24 cellular contexts compared by ENCODE assay signal in genomic region chr20:49361872-49362663, GRCh38.
DNase-seq lines count a peak whose midpoint lies in the region; ATAC-seq and TF ChIP-seq lines count a peak whose summit lies in the region.
"Had no signal": no experiment of that assay in that cellular context is flagged by ENCODE, and none has a peak within 500 bp of the region (broad histone marks: within the 10 kb centered on the region; RNA-seq: fewer than 3 reads in every experiment).

No MANE protein-coding gene starts in this region.

- H3K36me3 Mint-ChIP-seq in brain = no peaks in the 10 kb centered on the region
- peaks cover 4% of the 10 kb centered on the region for H3K36me3 Mint-ChIP-seq in T-helper 17 cell (ENCODE audit: low read depth)
- H3K36me3 Mint-ChIP-seq in CD4-positive, alpha-beta T cell (ENCODE audit: low read depth) = no peaks in the 10 kb centered on the region
- H3K36me3 Mint-ChIP-seq: CD4-positive, CD25-positive, alpha-beta regulatory T cell; IgD-negative memory B cell had no signal

- no peaks in the 10 kb centered on the region for H3K4me1 ChIP-seq in HEK293 (ENCODE audit: control insufficient read depth, insufficient read depth, low read length)
- H3K4me1 ChIP-seq in sigmoid colon = peaks cover 0 to 33% (median 22%) of the 10 kb centered on the region in 4 donors

- DNase-seq in myocyte (ENCODE audit: low read depth) (peak; percentile 46), sigmoid colon (peak; percentile 83), T-helper 17 cell (no peak), SKM-1 (lab: John Stamatoyannopoulos, UW; ENCODE audit: unreplicated experiment) (no peak)
- DNase-seq in CD4-positive, alpha-beta T cell = no peak
- DNase-seq: BE2C; Caco-2; CD4-positive, CD25-positive, alpha-beta regulatory T cell; HFFc6; Karpas-422; MM.1S; NCI-H1092 treated with DMSO at 0.1 percent for 48 hours; NCI-H2081; NCI-H2171 treated with DMSO at 0.1 percent for 48 hours; NCI-H510A; NCI-H748 treated with DMSO at 0.1 percent for 48 hours; NK-92 treated with Interleukin-12 subunit alpha and Interleukin-12 subunit beta, amount 100 ng/mL, for 24 hours had no signal

- CTCF ChIA-PET in HEK293 (lab: Yijun Ruan, JAX) = interaction anchor here (0.7 kb wide), 1 partner anchor 19 kb away, joined by 8 read pairs; no protein-coding TSS in a partner anchor
- CTCF ChIA-PET in CD4-positive, alpha-beta T cell (lab: Charles Lee) = no interaction called here

- ATAC-seq in T-helper 17 cell = no peak
- no peak for ATAC-seq in HG03432 (IDR thresholded peaks at IDR 0.05; ENCODE audit: unreplicated experiment)
- ATAC-seq in CD4-positive, alpha-beta T cell (ENCODE audit: poor library complexity) = no peak
- ATAC-seq: GM12878, Right ventricle myocardium inferior had no signal

- 76 to 85% methylated on average over 4 of the region's 4 CpGs for whole genome bisulfite sequencing in sigmoid colon, 2 donors

- no peaks in the 10 kb centered on the region for H3K9me3 Mint-ChIP-seq in brain
- H3K9me3 Mint-ChIP-seq in CD4-positive, alpha-beta T cell = no peaks in the 10 kb centered on the region
- H3K9me3 Mint-ChIP-seq: HFFc6, IgD-negative memory B cell had no signal

- no peaks in the 10 kb centered on the region for H3K27me3 ChIP-seq in sigmoid colon
- no peaks in the 10 kb centered on the region for H3K27me3 ChIP-seq in CD4-positive, alpha-beta T cell (ENCODE audit: control insufficient read depth, insufficient read depth, low read length)
- H3K27me3 ChIP-seq: BE2C had no signal

- H3K27me3 Mint-ChIP-seq in brain (peaks cover 4% of the 10 kb centered on the region), T-helper 17 cell (peaks cover 61% of the 10 kb centered on the region)
- H3K27me3 Mint-ChIP-seq in CD4-positive, alpha-beta T cell = peaks cover 26% of the 10 kb centered on the region

- H3K27ac ChIP-seq in HEK293 (ENCODE audit: extremely low read depth, low read depth, low read length) (no peak overlapping the region), sigmoid colon (peak overlapping the region in 3 of 4 donors; percentile 37 to 59 (median 46))
- no peak overlapping the region for H3K27ac ChIP-seq in CD4-positive, alpha-beta T cell (ENCODE audit: low read depth, low read length)
- H3K27ac ChIP-seq: HL-60 had no signal

- no peak for TF ChIP-seq EP300 in sigmoid colon (IDR thresholded peaks at IDR 0.05)

- H3K27ac Mint-ChIP-seq in brain = peak overlapping the region in 3 of 5 experiments; percentile 39 to 69 (median 41)
- no peak overlapping the region for H3K27ac Mint-ChIP-seq in T-helper 17 cell
- H3K27ac Mint-ChIP-seq in CD4-positive, alpha-beta T cell = no peak overlapping the region
- H3K27ac Mint-ChIP-seq: CD4-positive, CD25-positive, alpha-beta regulatory T cell; HFFc6 had no signal

- no peak overlapping the region for H3K4me3 Mint-ChIP-seq in brain
- H3K4me3 Mint-ChIP-seq in T-helper 17 cell = no peak overlapping the region
- H3K4me3 Mint-ChIP-seq in CD4-positive, alpha-beta T cell = no peak overlapping the region
- H3K4me3 Mint-ChIP-seq: CD4-positive, CD25-positive, alpha-beta regulatory T cell; HFFc6; IgD-negative memory B cell had no signal

- TF ChIP-seq POLR2A in sigmoid colon (IDR thresholded peaks at IDR 0.05) = no peak

- POLR2A ChIA-PET in HEK293 (lab: Yijun Ruan, JAX) = no interaction called here
- POLR2A ChIA-PET in CD4-positive, alpha-beta T cell (lab: Charles Lee) = no interaction called here

- intact Hi-C loops in sigmoid colon (cut with DNase I) = no loop called here
- intact Hi-C loops in CD4-positive, alpha-beta T cell (cut with DNase I, micrococcal nuclease) = no loop called here

- no peaks in the 10 kb centered on the region for H3K9me3 ChIP-seq in HEK293 (ENCODE audit: control insufficient read depth, insufficient read depth, low read depth, low read length)
- no peaks in the 10 kb centered on the region for H3K9me3 ChIP-seq in sigmoid colon
- H3K9me3 ChIP-seq in T-helper 17 cell (ENCODE audit: control insufficient read depth, low read length, poor library complexity, severe bottlenecking) = no peaks in the 10 kb centered on the region
- H3K9me3 ChIP-seq in CD4-positive, alpha-beta T cell (ENCODE audit: control insufficient read depth, low read length) = no peaks in the 10 kb centered on the region
- H3K9me3 ChIP-seq: BE2C, Caco-2 had no signal

- TF ChIP-seq CTCF in HEK293 (tag by site-specific recombination; IDR thresholded peaks at IDR 0.05) = no peak
- no peak for TF ChIP-seq CTCF in brain (conservative IDR thresholded peaks at IDR 0.05)
- no peak for TF ChIP-seq CTCF in sigmoid colon (IDR thresholded peaks at IDR 0.05)
- TF ChIP-seq CTCF in CD4-positive, alpha-beta T cell (IDR thresholded peaks at IDR 0.05) = no peak

- H3K4me1 Mint-ChIP-seq in brain (peaks cover 45% of the 10 kb centered on the region), T-helper 17 cell (no peaks in the 10 kb centered on the region)
- H3K4me1 Mint-ChIP-seq in CD4-positive, alpha-beta T cell (ENCODE audit: low read depth) = no peaks in the 10 kb centered on the region
- H3K4me1 Mint-ChIP-seq: CD4-positive, CD25-positive, alpha-beta regulatory T cell; IgD-negative memory B cell had no signal

- H3K4me3 ChIP-seq in HEK293 (ENCODE audit: low read depth, low read length) = no peak overlapping the region
- no peak overlapping the region for H3K4me3 ChIP-seq in sigmoid colon
- H3K4me3 ChIP-seq: GM12878 had no signal

- H3K36me3 ChIP-seq in HEK293 (ENCODE audit: control insufficient read depth in 2 of 2, insufficient read depth in 1 of 2, low read length in 2 of 2) (no peaks in the 10 kb centered on the region), sigmoid colon (no peaks in the 10 kb centered on the region)
- H3K36me3 ChIP-seq: BE2C had no signal

TF ChIP-seq in HEK293, 187 proteins besides CTCF, POLR2A, EP300 and RAD21:
- TF ChIP-seq PRDM10 (tag by site-specific recombination; IDR thresholded peaks at IDR 0.05) (peak; percentile 93), ZNF785 (tag by site-specific recombination; IDR thresholded peaks at IDR 0.05) (no peak)

Comparison
In these comparisons a context has a peak if more than half of its experiments do, and no peak if none do; other contexts are left out.
1. H3K27ac ChIP-seq: peak in sigmoid colon (3 of 4); none in HEK293 (single experiment) and CD4-positive, alpha-beta T cell (single experiment).
2. H3K27ac Mint-ChIP-seq: peak in brain (3 of 5); none in T-helper 17 cell (single experiment) and CD4-positive, alpha-beta T cell (single experiment).
3. DNase-seq: peak in myocyte (single experiment) and sigmoid colon (single experiment); none in T-helper 17 cell (0 of 3), CD4-positive, alpha-beta T cell (0 of 10) and SKM-1 (single experiment).